Comparison of ENCODE assay signal across 24 cellular contexts in the genomic region with DNA sequence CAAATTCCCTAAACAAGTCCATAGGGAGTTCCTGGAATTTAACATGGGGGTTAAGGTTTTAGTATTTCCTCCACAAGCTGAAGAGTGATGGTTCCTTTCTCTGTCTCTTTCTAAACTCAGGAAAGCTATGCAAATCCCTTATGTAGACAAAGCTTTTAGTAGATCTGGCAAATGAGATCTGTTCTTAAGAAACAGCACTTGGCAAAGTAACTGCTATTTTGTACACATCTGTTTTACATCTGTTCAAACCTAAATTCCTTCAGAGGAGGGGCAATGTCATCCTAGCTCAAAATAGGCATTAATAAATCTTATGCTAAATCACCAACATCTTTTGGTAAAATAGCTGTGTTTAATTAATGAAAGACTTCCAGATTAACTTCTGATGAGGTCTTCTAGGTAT.
DNase-seq lines count a peak whose midpoint lies in the region; ATAC-seq and TF ChIP-seq lines count a peak whose summit lies in the region.
"Had no signal": no experiment of that assay in that cellular context is flagged by ENCODE, and none has a peak within 500 bp of the region (broad histone marks: within the 10 kb centered on the region; RNA-seq: fewer than 3 reads in every experiment).

No MANE protein-coding gene starts in this region.

- TF ChIP-seq POLR2A in gastroesophageal sphincter (IDR thresholded peaks at IDR 0.05), result no peak

- TF ChIP-seq CTCF in right atrium auricular region (IDR thresholded peaks at IDR 0.05), result no peak
- TF ChIP-seq CTCF in cardiac fibroblast (IDR thresholded peaks at IDR 0.05; ENCODE audit: low read depth, low read length), result no peak
- TF ChIP-seq CTCF in gastroesophageal sphincter (IDR thresholded peaks at IDR 0.05), result no peak

- no peak for TF ChIP-seq EP300 in gastroesophageal sphincter (IDR thresholded peaks at IDR 0.05)

- intact Hi-C loops in Right ventricle myocardium superior (cut with DNase I), result no loop called here

- peaks cover 0 to 5% of the 10 kb centered on the region in 2 donors for H3K4me1 ChIP-seq in right atrium auricular region
- H3K4me1 ChIP-seq in gastroesophageal sphincter, result peaks cover 0 to 24% (median 4%) of the 10 kb centered on the region in 3 donors

- H3K36me3 ChIP-seq in right atrium auricular region, result no peaks in the 10 kb centered on the region
- no peaks in the 10 kb centered on the region for H3K36me3 ChIP-seq in gastroesophageal sphincter

- H3K27me3 ChIP-seq in right atrium auricular region, result no peaks in the 10 kb centered on the region
- no peaks in the 10 kb centered on the region for H3K27me3 ChIP-seq in gastroesophageal sphincter
- H3K27me3 ChIP-seq: dorsolateral prefrontal cortex had no signal

- H3K27ac ChIP-seq in right atrium auricular region, result no peak overlapping the region
- H3K27ac ChIP-seq in gastroesophageal sphincter, result no peak overlapping the region
- H3K27ac ChIP-seq: C4-2B, dorsolateral prefrontal cortex, epithelial cell of prostate had no signal

- no peak overlapping the region for H3K4me3 ChIP-seq in right atrium auricular region
- H3K4me3 ChIP-seq in cardiac fibroblast (replicated peaks in 1 of 2; ENCODE audit: low read depth in 2 of 2, low read length in 2 of 2), result no peak overlapping the region
- no peak overlapping the region for H3K4me3 ChIP-seq in gastroesophageal sphincter
- H3K4me3 ChIP-seq: dorsolateral prefrontal cortex, GM12878, K562 had no signal

- H3K9me3 ChIP-seq in right atrium auricular region (no peaks in the 10 kb centered on the region), gastroesophageal sphincter (no peaks in the 10 kb centered on the region)

- DNase-seq in Right ventricle myocardium superior, result no peak
- DNase-seq in right atrium auricular region (ENCODE audit: low spot score), result no peak
- DNase-seq in cardiac fibroblast (ENCODE audit: low read depth in 2 of 2), result peak; percentile 28 to 52
- DNase-seq in NCI-H1092 treated with DMSO at 0.1 percent for 48 hours (lab: John Stamatoyannopoulos, UW), result no peak
- DNase-seq in HuH-7 (ENCODE audit: low spot score), result no peak
- DNase-seq in activated naive CD4-positive, alpha-beta T cell (lab: John Stamatoyannopoulos, UW), result no peak
- DNase-seq in iPS-NIHi11 (ENCODE audit: low spot score), result no peak
- DNase-seq: 8988T; activated T-cell treated with anti-CD3 and anti-CD28 coated beads, Interleukin-2, amount 50 U/mL, for 72 hours; DMS 273 treated with DMSO at 0.1 percent for 48 hours; dorsolateral prefrontal cortex; GDM1; midbrain; nephron progenitor cell; small intestine; stimulated activated CD4-positive, alpha-beta T cell treated with anti-CD3 and anti-CD28 coated beads, Interleukin-2, amount 100 ng/mL, for 48 hours; stimulated activated naive CD8-positive, alpha-beta T cell treated with anti-CD3 and anti-CD28 coated beads, Interleukin-15, Interleukin-2, amounts not matched to agents 100 U/mL and 50 U/mL, for 24 hours; SW 1271 had no signal

- peak; percentile 61 for ATAC-seq in Right ventricle myocardium superior (ENCODE audit: poor library complexity)
- peak; percentile 43 for ATAC-seq in gastroesophageal sphincter
- ATAC-seq: activated T-cell treated with anti-CD3 and anti-CD28 coated beads, Interleukin-2, amount 50 U/mL, for 72 hours; GM12878; K562; left lobe of liver; stimulated activated naive CD8-positive, alpha-beta T cell treated with anti-CD3 and anti-CD28 coated beads, Interleukin-15, Interleukin-2, amounts not matched to agents 100 U/mL and 50 U/mL, for 24 hours had no signal

Comparison
In these comparisons a context has a peak if more than half of its experiments do, and no peak if none do; other contexts are left out.
1. DNase-seq: peak in cardiac fibroblast (2 of 2); none in Right ventricle myocardium superior (single experiment), right atrium auricular region (single experiment), NCI-H1092 treated with DMSO at 0.1 percent for 48 hours (single experiment), HuH-7 (single experiment), activated naive CD4-positive, alpha-beta T cell (0 of 4) and iPS-NIHi11 (single experiment).